In the genomic region with DNA sequence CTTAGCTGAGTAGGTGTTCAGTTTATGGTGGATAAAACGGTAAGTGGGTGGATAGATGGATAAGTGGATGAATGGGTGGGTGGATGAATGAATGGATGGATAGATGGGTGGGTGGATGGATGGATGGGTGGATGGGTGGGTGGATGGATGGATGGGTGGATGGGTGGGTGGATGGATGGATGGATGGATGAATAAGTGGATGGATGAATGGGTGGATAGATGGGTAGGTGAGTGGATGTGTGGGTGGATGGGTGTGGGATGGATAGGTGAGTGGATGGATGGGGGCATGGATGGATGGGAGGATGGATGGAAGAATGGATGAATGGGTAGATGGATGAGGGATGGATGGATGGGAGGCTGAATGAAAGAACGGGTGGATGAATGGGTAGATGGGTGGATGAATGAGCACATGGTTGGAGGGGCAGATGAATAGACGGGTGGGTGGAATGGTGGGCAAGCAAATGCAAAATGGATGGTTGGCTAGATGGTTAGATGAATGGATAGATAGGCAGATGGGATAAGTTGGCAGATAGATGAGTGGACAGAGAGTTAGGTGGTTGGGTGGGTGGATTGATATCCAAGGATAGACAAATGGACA, we compare ENCODE assay signal across 1 cellular context.
TF ChIP-seq lines count a peak whose summit lies in the region.

No MANE protein-coding gene starts in this region.

TF ChIP-seq in HEK293, 187 proteins besides CTCF, POLR2A, EP300 and RAD21 (continued from another document):
- TF ChIP-seq, protein P1, sequence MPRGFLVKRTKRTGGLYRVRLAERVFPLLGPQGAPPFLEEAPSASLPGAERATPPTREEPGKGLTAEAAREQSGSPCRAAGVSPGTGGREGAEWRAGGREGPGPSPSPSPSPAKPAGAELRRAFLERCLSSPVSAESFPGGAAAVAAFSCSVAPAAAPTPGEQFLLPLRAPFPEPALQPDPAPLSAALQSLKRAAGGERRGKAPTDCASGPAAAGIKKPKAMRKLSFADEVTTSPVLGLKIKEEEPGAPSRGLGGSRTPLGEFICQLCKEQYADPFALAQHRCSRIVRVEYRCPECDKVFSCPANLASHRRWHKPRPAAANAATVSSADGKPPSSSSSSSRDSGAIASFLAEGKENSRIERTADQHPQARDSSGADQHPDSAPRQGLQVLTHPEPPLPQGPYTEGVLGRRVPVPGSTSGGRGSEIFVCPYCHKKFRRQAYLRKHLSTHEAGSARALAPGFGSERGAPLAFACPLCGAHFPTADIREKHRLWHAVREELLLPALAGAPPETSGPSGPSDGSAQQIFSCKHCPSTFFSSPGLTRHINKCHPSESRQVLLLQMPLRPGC (tag by site-specific recombination; IDR thresholded peaks at IDR 0.05) = no peak
TF ChIP-seq in HEK293: peak in this region for 4.
